ENCODE assay signal across 28 cellular contexts in the genomic region with DNA sequence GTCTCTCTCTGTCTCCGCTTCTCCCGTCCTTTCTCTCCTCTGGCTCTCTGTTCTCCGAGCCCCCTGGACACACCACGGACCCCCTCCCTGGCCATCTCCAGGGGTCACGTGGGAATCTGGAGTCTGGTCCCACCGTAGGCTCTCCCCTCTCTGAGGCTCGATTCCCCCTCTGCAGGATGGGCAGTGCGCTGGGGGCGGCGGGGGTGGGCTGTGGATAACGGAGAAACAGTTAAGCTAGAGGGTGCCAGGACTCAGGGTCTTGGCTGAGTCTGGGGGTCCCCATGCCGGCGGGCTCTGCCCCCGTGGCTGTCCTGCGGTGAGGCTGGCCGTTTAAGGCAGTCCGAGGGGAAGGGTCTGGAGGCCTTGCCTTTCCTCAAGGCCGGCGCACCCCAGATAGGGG. TPM values are rescaled to one million over a fixed set of nuclear protein-coding genes. Genes with fewer than 3 reads are reported as not detected.
DNase-seq lines count a peak whose midpoint lies in the region; ATAC-seq and TF ChIP-seq lines count a peak whose summit lies in the region.
"Had no signal": no experiment of that assay in that cellular context is flagged by ENCODE, and none has a peak within 500 bp of the region (broad histone marks: within the 10 kb centered on the region; RNA-seq: fewer than 3 reads in every experiment).

No MANE protein-coding gene starts in this region.

- no peaks in the 10 kb centered on the region for H3K9me3 Mint-ChIP-seq in stimulated activated naive CD8-positive, alpha-beta T cell treated with anti-CD3 and anti-CD28 coated beads, Interleukin-15, amount 100 ng/mL, for 72 hours
- H3K9me3 Mint-ChIP-seq: effector memory CD8-positive, alpha-beta T cell; HFFc6; stimulated activated naive B cell treated with anti-CD40 and anti-IgM and Interleukin-4, amounts not matched to agents 10 μg/mL and 1 μg/mL and 100 μg/mL, for 72 hours; T-cell had no signal

- H3K4me1 ChIP-seq in ectodermal cell (ENCODE audit: control insufficient read depth, insufficient read depth, low read length) (peaks cover 51% of the 10 kb centered on the region), mesendoderm (ENCODE audit: control insufficient read depth, low read depth, low read length) (peaks cover 11% of the 10 kb centered on the region), foreskin keratinocyte (no peaks in the 10 kb centered on the region)

- WGBS in ectodermal cell, 2 experiments = 2 to 4% methylated on average over 17 to 19 of the region's 19 CpGs
- WGBS in mesendoderm (ENCODE audit: extremely low coverage, insufficient coverage, low lambda C conversion rate) = no CpG with 5 or more reads among the region's 19 CpGs

- H3K4me3 ChIP-seq in H7 (ENCODE audit: insufficient read depth, low read depth, low read length) = peak overlapping the region; percentile 78
- H3K4me3 ChIP-seq in ectodermal cell (ENCODE audit: insufficient read depth, low read depth, low read length) = peak overlapping the region; percentile 69
- H3K4me3 ChIP-seq in mesendoderm (ENCODE audit: low read length) = no peak overlapping the region
- H3K4me3 ChIP-seq in skeletal muscle cell (ENCODE audit: low read depth, low read length) = peak overlapping the region; percentile 11

- peak overlapping the region; percentile 2 for H4K8ac ChIP-seq in mesendoderm (ENCODE audit: low read depth, low read length)

- peaks cover 59% of the 10 kb centered on the region for H3K4me1 Mint-ChIP-seq in stimulated activated naive CD8-positive, alpha-beta T cell treated with anti-CD3 and anti-CD28 coated beads, Interleukin-15, amount 100 ng/mL, for 72 hours

- H3K27me3 Mint-ChIP-seq in stimulated activated naive CD8-positive, alpha-beta T cell treated with anti-CD3 and anti-CD28 coated beads, Interleukin-15, amount 100 ng/mL, for 72 hours = peaks cover 95% of the 10 kb centered on the region

- H3K56ac ChIP-seq in mesendoderm (ENCODE audit: low read length) = peak overlapping the region; percentile 76

- DNase-seq in H7 (no peak), mesendoderm (no peak), skeletal muscle cell (ENCODE audit: low read depth) (no peak), KG1 (lab: John Stamatoyannopoulos, UW) (no peak), foreskin keratinocyte (no peak), DMS53 treated with DMSO at 0.1 percent for 48 hours (lab: John Stamatoyannopoulos, UW; ENCODE audit: unreplicated experiment) (no peak)
- no peak for DNase-seq in stimulated activated naive CD8-positive, alpha-beta T cell treated with anti-CD3 and anti-CD28 coated beads, Interleukin-15, amount 100 ng/mL, for 72 hours
- DNase-seq: activated CD4-positive, CD25-positive, alpha-beta regulatory T cell treated with anti-CD3 and anti-CD28 coated beads, Interleukin-2, amount 50 U/mL, for 72 hours; activated CD8-positive, alpha-beta T cell treated with anti-CD3 and anti-CD28 coated beads, Interleukin-2, amount 10 ng/mL, durations not matched to agents 7 days and 5 days; activated effector memory CD4-positive, alpha-beta T cell treated with anti-CD3 and anti-CD28 coated beads, Interleukin-2, amount 50 U/mL, for 16 hours; activated T-cell treated with anti-CD3 and anti-CD28 coated beads for 4 hours; effector memory CD8-positive, alpha-beta T cell; gastrocnemius medialis; HFFc6; kidney glomerular epithelial cell; lower lobe of right lung; NCI-H1436 treated with DMSO at 0.1 percent for 48 hours; NCI-H524; Peyer's patch; SIG-M5; stimulated activated CD4-positive, alpha-beta T cell treated with anti-CD3 and anti-CD28 coated beads, Interleukin-12 subunit alpha, Interleukin-12 subunit beta, amount 100 ng/mL, for 4 hours; stimulated activated CD4-positive, alpha-beta T cell treated with anti-CD3 and anti-CD28 coated beads, Interleukin-4, amount 100 ng/mL, for 24 hours; stimulated activated naive B cell treated with anti-CD40 and anti-IgM and Interleukin-4, amounts not matched to agents 10 μg/mL and 1 μg/mL and 100 μg/mL, for 72 hours; T-cell had no signal

- H3K27ac ChIP-seq in ectodermal cell (ENCODE audit: insufficient read depth, low read depth, low read length, poor library complexity, severe bottlenecking) = peak overlapping the region; percentile 39
- peak overlapping the region; percentile 51 for H3K27ac ChIP-seq in mesendoderm (ENCODE audit: low read depth, low read length)
- no peak overlapping the region for H3K27ac ChIP-seq in foreskin keratinocyte
- H3K27ac ChIP-seq: gastrocnemius medialis, KMS-11, lower lobe of right lung, thoracic aorta had no signal

- no peak for TF ChIP-seq CTCF in foreskin keratinocyte (conservative IDR thresholded peaks at IDR 0.05)

- H2BK120ac ChIP-seq in mesendoderm (ENCODE audit: low read depth, low read length) = no peak overlapping the region

- peak overlapping the region; percentile 69 for H3K9ac ChIP-seq in mesendoderm (ENCODE audit: low read length)
- H3K9ac ChIP-seq: KMS-11 had no signal

- no peak overlapping the region for H4K5ac ChIP-seq in mesendoderm (ENCODE audit: low read length)

- H3K79me2 ChIP-seq in mesendoderm (ENCODE audit: control insufficient read depth, insufficient read depth, low read length) = peaks cover 4% of the 10 kb centered on the region

- peak overlapping the region; percentile 95 for H3K4me2 ChIP-seq in mesendoderm (ENCODE audit: low read length)
- H3K4me2 ChIP-seq: KMS-11 had no signal

- H3K79me1 ChIP-seq in mesendoderm (ENCODE audit: low read length) = peaks cover 5% of the 10 kb centered on the region

- H3K23ac ChIP-seq in mesendoderm (ENCODE audit: low read length) = peak overlapping the region; percentile 60

- no peak overlapping the region for H3K4me3 Mint-ChIP-seq in stimulated activated naive CD8-positive, alpha-beta T cell treated with anti-CD3 and anti-CD28 coated beads, Interleukin-15, amount 100 ng/mL, for 72 hours
- H3K4me3 Mint-ChIP-seq: activated CD8-positive, alpha-beta T cell treated with anti-CD3 and anti-CD28 coated beads, Interleukin-2, amount 10 ng/mL, durations not matched to agents 7 days and 5 days; HFFc6; stimulated activated naive B cell treated with anti-CD40 and anti-IgM and Interleukin-4, amounts not matched to agents 10 μg/mL and 1 μg/mL and 100 μg/mL, for 72 hours had no signal

- H3K4ac ChIP-seq in mesendoderm (ENCODE audit: low read depth, low read length) = peak overlapping the region; percentile 25

- H3K36me3 ChIP-seq in H7 (replicated peaks; ENCODE audit: control insufficient read depth, insufficient read depth, low read length) (no peaks in the 10 kb centered on the region), ectodermal cell (ENCODE audit: control insufficient read depth, insufficient read depth, low read length) (peaks cover 5% of the 10 kb centered on the region), mesendoderm (ENCODE audit: control insufficient read depth, insufficient read depth, low read length) (peaks cover 3% of the 10 kb centered on the region)
- H3K36me3 ChIP-seq: esophagus muscularis mucosa, gastrocnemius medialis, lower lobe of right lung, Peyer's patch, thoracic aorta had no signal

- no peak overlapping the region for H3K27ac Mint-ChIP-seq in stimulated activated naive CD8-positive, alpha-beta T cell treated with anti-CD3 and anti-CD28 coated beads, Interleukin-15, amount 100 ng/mL, for 72 hours
- H3K27ac Mint-ChIP-seq: activated CD8-positive, alpha-beta T cell treated with anti-CD3 and anti-CD28 coated beads, Interleukin-2, amount 10 ng/mL, durations not matched to agents 7 days and 5 days; HFFc6; stimulated activated naive B cell treated with anti-CD40 and anti-IgM and Interleukin-4, amounts not matched to agents 10 μg/mL and 1 μg/mL and 100 μg/mL, for 72 hours; T-cell had no signal

- H3K27me3 ChIP-seq in H7 (ENCODE audit: control insufficient read depth, insufficient read depth, low read length) (peaks cover 77% of the 10 kb centered on the region), ectodermal cell (ENCODE audit: control insufficient read depth, insufficient read depth, low read length, poor library complexity, severe bottlenecking) (peaks cover 50% of the 10 kb centered on the region), mesendoderm (ENCODE audit: insufficient read depth, low read length, poor library complexity) (no peaks in the 10 kb centered on the region), foreskin keratinocyte (peaks cover 97% of the 10 kb centered on the region)

- peak overlapping the region; percentile 71 for H3K18ac ChIP-seq in mesendoderm (ENCODE audit: low read length)

- no peak overlapping the region for H2AK5ac ChIP-seq in mesendoderm (ENCODE audit: low read length)

- ATAC-seq in foreskin keratinocyte = no peak
- no peak for ATAC-seq in stimulated activated naive CD8-positive, alpha-beta T cell treated with anti-CD3 and anti-CD28 coated beads, Interleukin-15, amount 100 ng/mL, for 72 hours
- ATAC-seq: gastrocnemius medialis; lower lobe of right lung; stimulated activated naive B cell treated with anti-CD40 and anti-IgM and Interleukin-4, amounts not matched to agents 10 μg/mL and 1 μg/mL and 100 μg/mL, for 72 hours had no signal

- no peak overlapping the region for H2BK15ac ChIP-seq in mesendoderm (replicated peaks; ENCODE audit: low read depth)

- no peak overlapping the region for H2BK5ac ChIP-seq in mesendoderm (ENCODE audit: low read length)

- H3K9me3 ChIP-seq in ectodermal cell (ENCODE audit: control insufficient read depth, low read length) = no peaks in the 10 kb centered on the region
- H3K9me3 ChIP-seq: esophagus muscularis mucosa, gastrocnemius medialis, lower lobe of right lung, Peyer's patch, thoracic aorta had no signal

RNA-seq across cellular contexts. Expression of a gene that starts 0.5 kb away (rescaled TPM):
- 87.0 and 134 TPM in 2 replicates for total RNA-seq in H7 (2014; rRNA removed; shearing (Covaris generic))
- polyA plus RNA-seq in ectodermal cell (2013, experiment 1 of 4) = 82.5 TPM
- polyA plus RNA-seq in ectodermal cell (2013, experiment 2 of 4) = 80.8 TPM
- 81.3 TPM for polyA plus RNA-seq in ectodermal cell (2013, experiment 3 of 4)
- 86.6 TPM for polyA plus RNA-seq in ectodermal cell (2013, experiment 4 of 4)
- 65.7 TPM for polyA plus RNA-seq in mesendoderm (2013, experiment 1 of 2)
- polyA plus RNA-seq in mesendoderm (2013, experiment 2 of 2) = 64.6 TPM
- 2.2 and 3.5 TPM in 2 replicates for total RNA-seq in foreskin keratinocyte
- polyA plus RNA-seq in foreskin keratinocyte = 2.4 and 2.5 TPM in 2 replicates
- total RNA-seq: activated CD8-positive, alpha-beta T cell treated with anti-CD3 and anti-CD28 coated beads, Interleukin-2, amount 10 ng/mL, durations not matched to agents 7 days and 5 days had no signal

RNA-seq across cellular contexts. Expression of a gene that starts 51.9 kb away (rescaled TPM):
- total RNA-seq in H7 (2014; rRNA removed; shearing (Covaris generic)) = 6.7 and 10.3 TPM in 2 replicates
- 9.8 TPM for polyA plus RNA-seq in ectodermal cell (2013, experiment 1 of 4)
- polyA plus RNA-seq in ectodermal cell (2013, experiment 2 of 4) = 8.2 TPM
- 10.0 TPM for polyA plus RNA-seq in ectodermal cell (2013, experiment 3 of 4)
- polyA plus RNA-seq in ectodermal cell (2013, experiment 4 of 4) = 7.9 TPM
- polyA plus RNA-seq in mesendoderm (2013, experiment 1 of 2) = 0.69 TPM
- polyA plus RNA-seq in mesendoderm (2013, experiment 2 of 2) = 0.67 TPM
- total RNA-seq in foreskin keratinocyte = 0.07 and 0.34 TPM in 2 replicates
- 0.04 and 0.09 TPM in 2 replicates for polyA plus RNA-seq in foreskin keratinocyte
- total RNA-seq: gastrocnemius medialis, HFFc6, T-cell had no signal

Comparison
In these comparisons a context has a peak if more than half of its experiments do, and no peak if none do; other contexts are left out.
1. RNA of a gene that starts 0.5 kb away (total RNA-seq): 87.0 to 134 TPM in H7; 2.2 to 3.5 TPM in foreskin keratinocyte; every median in the first group is over 10 times any median in the second.